ENCODE assay signal across 25 cellular contexts in the genomic region with DNA sequence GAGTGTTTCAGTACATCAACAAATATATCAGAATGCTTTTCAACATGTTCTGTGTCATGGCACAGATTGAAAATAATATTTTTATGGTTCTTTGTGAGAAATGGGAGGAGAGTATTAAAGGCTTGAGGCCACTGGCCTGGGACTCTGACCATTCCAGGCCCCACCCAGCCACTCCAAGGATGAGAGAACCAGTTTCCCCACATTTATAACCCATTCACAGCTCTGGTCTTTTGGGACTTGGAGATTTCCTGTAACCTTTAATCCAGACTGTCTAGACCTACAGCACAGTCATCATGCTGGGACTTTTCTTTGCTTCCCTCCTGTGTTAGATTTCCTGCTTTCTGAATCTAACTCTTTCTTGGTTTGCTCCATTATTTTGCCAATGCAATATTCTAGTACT.
DNase-seq lines count a peak whose midpoint lies in the region; ATAC-seq, FAIRE-seq and TF ChIP-seq lines count a peak whose summit lies in the region.
"Had no signal": no experiment of that assay in that cellular context is flagged by ENCODE, and none has a peak within 500 bp of the region (broad histone marks: within the 10 kb centered on the region; RNA-seq: fewer than 3 reads in every experiment).

No MANE protein-coding gene starts in this region.

- DNase-seq in Daoy (ENCODE audit: low read depth), result peak; percentile 36
- DNase-seq in PC-3, result peak; percentile 57
- DNase-seq in foreskin keratinocyte, result no peak
- DNase-seq in small intestine, result peak; percentile 66
- DNase-seq in NCI-H2196 (lab: John Stamatoyannopoulos, UW; ENCODE audit: unreplicated experiment), result no peak
- no peak for DNase-seq in NCI-H2171 treated with DMSO at 0.1 percent for 48 hours (lab: John Stamatoyannopoulos, UW)
- DNase-seq: activated CD4-positive, alpha-beta T cell treated with anti-CD3 and anti-CD28 coated beads, Interleukin-2, amount 10 ng/mL, durations not matched to agents 7 days and 5 days; activated gamma-delta T cell treated with Interleukin-2 at 50 U/mL for 16 hours; activated T-cell treated with anti-CD3 and anti-CD28 coated beads, Interleukin-2, amount 50 U/mL, for 24 hours; C1 segment of cervical spinal cord; EL; foreskin fibroblast; NCI-H1417 treated with DMSO at 0.1 percent for 48 hours; NCI-H524; NK-92 treated with Interleukin-12 subunit alpha and Interleukin-12 subunit beta, amount 100 ng/mL, for 24 hours; SJCRH30; T1000; transverse colon; WERI-Rb-1 had no signal

- H3F3A ChIP-seq in PC-3 (ENCODE audit: low read length, unreplicated experiment), result no peaks in the 10 kb centered on the region

- peaks cover 12% of the 10 kb centered on the region for H3K4me1 ChIP-seq in PC-3 (ENCODE audit: insufficient read depth, low read length)
- H3K4me1 ChIP-seq in foreskin keratinocyte, result no peaks in the 10 kb centered on the region
- H3K4me1 ChIP-seq in small intestine (ENCODE audit: control insufficient read depth in 2 of 2, insufficient read depth in 1 of 2, low read depth in 1 of 2, low read length in 1 of 2), result peaks cover 2% of the 10 kb centered on the region in 2 donors
- H3K4me1 ChIP-seq: psoas muscle, SJCRH30, transverse colon had no signal

- no peaks in the 10 kb centered on the region for H3K9me2 ChIP-seq in PC-3 (replicated peaks; ENCODE audit: low read length)

- intact Hi-C loops in PC-3 (cut with micrococcal nuclease), result no loop called here

- FAIRE-seq in small intestine (lab: Jason Lieb, UNC), result no peak
- FAIRE-seq: GM12892, RCC 7860 had no signal

- POLR2A ChIA-PET in PC-3 (lab: Charles Lee; ENCODE audit: unreplicated experiment), result interaction anchor here (0.5 kb wide), 1 partner anchor 11 kb away, joined by 3 read pairs; no protein-coding TSS in a partner anchor

- H4K20me1 ChIP-seq in PC-3 (ENCODE audit: low read length), result no peaks in the 10 kb centered on the region

- TF ChIP-seq CTCF in PC-3 (conservative IDR thresholded peaks at IDR 0.05; ENCODE audit: low read depth, low read length), result no peak
- TF ChIP-seq CTCF in foreskin keratinocyte (conservative IDR thresholded peaks at IDR 0.05), result no peak

- 0 out of 2 replicates have a peak overlapping the region, but pooled peaks have one; percentile 2 for H3K27ac ChIP-seq in PC-3 (ENCODE audit: low read length)
- H3K27ac ChIP-seq in foreskin keratinocyte, result no peak overlapping the region
- H3K27ac ChIP-seq in small intestine (ENCODE audit: low read depth in 1 of 2, low read length in 1 of 2), result no peak overlapping the region
- H3K27ac ChIP-seq: KMS-11, psoas muscle, SJCRH30, transverse colon, WERI-Rb-1 had no signal

- no peaks in the 10 kb centered on the region for H3K79me2 ChIP-seq in PC-3 (ENCODE audit: low read length)

- H3K27me3 ChIP-seq in PC-3 (ENCODE audit: low read length) (no peaks in the 10 kb centered on the region), foreskin keratinocyte (no peaks in the 10 kb centered on the region), small intestine (ENCODE audit: control insufficient read depth in 2 of 2, insufficient read depth in 2 of 2, low read length in 2 of 2) (no peaks in the 10 kb centered on the region)
- H3K27me3 ChIP-seq: SJCRH30, transverse colon had no signal

- H2AFZ ChIP-seq in PC-3 (ENCODE audit: low read length), result 0 out of 2 replicates have a peak overlapping the region, but pooled peaks have one; percentile 9
- H2AFZ ChIP-seq: GM23338 had no signal

- peak; percentile 45 for ATAC-seq in PC-3
- ATAC-seq in foreskin keratinocyte, result peak; percentile 55
- ATAC-seq in GM18498 (IDR thresholded peaks at IDR 0.05; ENCODE audit: unreplicated experiment), result no peak
- ATAC-seq: GM23338, psoas muscle had no signal

- peak overlapping the region; percentile 35; the same call in 1 of the 2 replicates for H3K4me2 ChIP-seq in PC-3 (ENCODE audit: low read length)
- H3K4me2 ChIP-seq: GM23338, KMS-11 had no signal

- H3K9ac ChIP-seq in PC-3 (ENCODE audit: low read length), result no peak overlapping the region
- H3K9ac ChIP-seq: KMS-11 had no signal

- CTCF ChIA-PET in PC-3 (lab: Charles Lee), result no interaction called here

- no peak overlapping the region for H3K4me3 ChIP-seq in PC-3 (ENCODE audit: low read length)
- no peak overlapping the region for H3K4me3 ChIP-seq in small intestine (ENCODE audit: low read depth in 1 of 2, low read length in 2 of 2)
- H3K4me3 ChIP-seq: GM23338, psoas muscle, SJCRH30, transverse colon had no signal

- no peaks in the 10 kb centered on the region for H3K36me3 ChIP-seq in PC-3 (ENCODE audit: low read depth, low read length)
- no peaks in the 10 kb centered on the region for H3K36me3 ChIP-seq in small intestine (ENCODE audit: control insufficient read depth in 2 of 2, insufficient read depth in 2 of 2, low read length in 2 of 2)
- H3K36me3 ChIP-seq: SJCRH30, transverse colon, WERI-Rb-1 had no signal

- no TSS peak for BruUV-seq in PC-3 (replicated peaks; lab: Mats Ljungman, UMichigan)

- H3K9me3 ChIP-seq in PC-3 (ENCODE audit: low read length), result no peaks in the 10 kb centered on the region
- no peaks in the 10 kb centered on the region for H3K9me3 ChIP-seq in small intestine (ENCODE audit: control insufficient read depth, low read depth)
- H3K9me3 ChIP-seq: psoas muscle, transverse colon had no signal

Comparison
In these comparisons a context has a peak if more than half of its experiments do, and no peak if none do; other contexts are left out.
1. DNase-seq: peak in Daoy (single experiment), PC-3 (single experiment) and small intestine (single experiment); none in foreskin keratinocyte (0 of 2), NCI-H2196 (single experiment) and NCI-H2171 treated with DMSO at 0.1 percent for 48 hours (single experiment).